ENCODE assay signal across 22 cellular contexts in the genomic region with DNA sequence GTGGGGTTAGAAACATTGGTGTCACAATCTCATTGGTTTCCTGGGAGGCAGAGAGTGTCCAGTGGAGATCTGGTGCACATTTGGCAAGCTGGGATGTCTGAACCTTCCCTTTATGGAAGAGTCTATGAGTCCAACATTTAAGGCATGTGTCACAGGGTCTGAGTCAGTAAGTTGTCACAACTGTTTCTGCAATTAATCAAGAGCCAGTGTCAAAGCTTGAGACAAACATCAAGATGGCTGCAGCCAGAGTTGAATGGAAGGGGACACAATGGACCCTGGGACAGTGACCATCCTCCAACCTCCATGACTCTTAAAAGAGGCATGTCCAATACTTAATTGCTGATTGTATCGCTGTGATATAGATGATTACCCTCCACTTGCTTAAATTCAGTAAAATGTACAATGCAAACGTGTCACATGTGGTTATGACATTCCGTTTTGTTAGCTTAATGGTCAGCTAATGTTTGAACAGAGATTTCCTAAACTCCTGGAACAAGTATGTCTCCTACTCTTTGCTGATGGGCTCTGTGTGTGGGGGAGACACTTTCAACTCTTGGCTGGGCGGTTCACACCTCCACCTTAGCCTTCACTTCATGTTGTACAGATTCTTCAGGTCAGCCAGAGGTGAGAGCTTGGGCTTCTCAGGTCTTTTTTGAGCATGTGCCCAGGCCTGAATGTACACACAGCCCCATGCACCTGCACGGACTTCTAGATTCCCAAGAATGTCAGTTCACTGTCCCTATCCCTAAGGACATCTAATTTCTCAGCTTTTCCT.
DNase-seq lines count a peak whose midpoint lies in the region; ATAC-seq, FAIRE-seq and TF ChIP-seq lines count a peak whose summit lies in the region.
"Had no signal": no experiment of that assay in that cellular context is flagged by ENCODE, and none has a peak within 500 bp of the region (broad histone marks: within the 10 kb centered on the region; RNA-seq: fewer than 3 reads in every experiment).

No MANE protein-coding gene starts in this region.

- peaks cover 24% of the 10 kb centered on the region for H3K27me3 Mint-ChIP-seq in osteocyte (ENCODE audit: unreplicated experiment)
- peaks cover 2% of the 10 kb centered on the region for H3K27me3 Mint-ChIP-seq in activated T-cell treated with anti-CD3 and anti-CD28 coated beads, Interleukin-2, amount 50 U/mL, for 4 hours (ENCODE audit: low read depth)

- H3K4me3 ChIP-seq in A549: no peak overlapping the region
- no peak overlapping the region for H3K4me3 ChIP-seq in bronchial epithelial cell (ENCODE audit: low read depth, low read length)
- H3K4me3 ChIP-seq: GM12878, K562, SK-N-MC had no signal

- FAIRE-seq in A549 (lab: Jason Lieb, UNC): no peak
- peak; percentile 60 for FAIRE-seq in bronchial epithelial cell (lab: Jason Lieb, UNC)
- FAIRE-seq: GM12878, K562, RCC 7860 had no signal

- CTCF ChIA-PET in A549 (lab: Yijun Ruan, JAX): interaction anchor here (1.5 kb wide), 1 partner anchor 13 kb away, joined by 3 read pairs; no protein-coding TSS in a partner anchor

- POLR2A ChIA-PET in A549 (lab: Yijun Ruan, JAX): no interaction called here

- no peaks in the 10 kb centered on the region for H3K36me3 ChIP-seq in bronchial epithelial cell (ENCODE audit: control insufficient read depth, insufficient read depth, low read length)

- ATAC-seq in A549: no peak; a peak in 1 of 6 replicates
- no peak for ATAC-seq in activated T-cell treated with anti-CD3 and anti-CD28 coated beads, Interleukin-2, amount 50 U/mL, for 4 hours
- ATAC-seq: GM12878, K562 had no signal

- no peaks in the 10 kb centered on the region for H3K27me3 ChIP-seq in bronchial epithelial cell (ENCODE audit: control insufficient read depth, insufficient read depth, low read length)

- H3K9me3 Mint-ChIP-seq in osteocyte (ENCODE audit: unreplicated experiment): peaks cover 10% of the 10 kb centered on the region
- H3K9me3 Mint-ChIP-seq in activated T-cell treated with anti-CD3 and anti-CD28 coated beads, Interleukin-2, amount 50 U/mL, for 4 hours: peaks cover 10% of the 10 kb centered on the region

- H3K4me1 Mint-ChIP-seq in osteocyte (ENCODE audit: unreplicated experiment): no peaks in the 10 kb centered on the region
- H3K4me1 Mint-ChIP-seq in activated T-cell treated with anti-CD3 and anti-CD28 coated beads, Interleukin-2, amount 50 U/mL, for 4 hours (ENCODE audit: low read depth): no peaks in the 10 kb centered on the region
- H3K4me1 Mint-ChIP-seq: CD4-positive, CD25-positive, alpha-beta regulatory T cell had no signal

- peak overlapping the region; percentile 36 for H3K4me2 ChIP-seq in A549

- no peak for TF ChIP-seq RAD21 in A549 (conservative IDR thresholded peaks at IDR 0.05 in 1 of 2, IDR thresholded peaks at IDR 0.05 in 1 of 2)

- H3K27ac Mint-ChIP-seq in osteocyte (ENCODE audit: unreplicated experiment): no peak overlapping the region
- H3K27ac Mint-ChIP-seq: CD4-positive, CD25-positive, alpha-beta regulatory T cell; HFFc6 had no signal

- H3K27ac ChIP-seq in A549: no peak overlapping the region
- H3K27ac ChIP-seq: SK-N-MC had no signal

- WGBS in A549 (ENCODE audit: missing lambda C conversion rate): 1% methylated on average over 5 of the region's 5 CpGs

- no peak for TF ChIP-seq POLR2A in A549 (IDR thresholded peaks at IDR 0.05; ENCODE audit: low read length)

- TF ChIP-seq CTCF in A549 (IDR thresholded peaks at IDR 0.05): no peak
- TF ChIP-seq CTCF in bronchial epithelial cell (IDR thresholded peaks at IDR 0.05; ENCODE audit: insufficient read depth, low read length, severe bottlenecking): no peak
- no peak for TF ChIP-seq CTCF in osteocyte (IDR thresholded peaks at IDR 0.05)

- no peak for DNase-seq in A549 (ENCODE audit: low read depth in 1 of 2, low spot score in 1 of 2)
- DNase-seq in HuH-7.5 (ENCODE audit: low spot score): peak; percentile 41
- no peak for DNase-seq in bronchial epithelial cell (ENCODE audit: low read depth)
- peak; percentile 48 for DNase-seq in osteocyte (ENCODE audit: extremely low spot score, unreplicated experiment)
- no peak for DNase-seq in NCI-H2107 (lab: John Stamatoyannopoulos, UW)
- no peak for DNase-seq in NCI-H128 (lab: John Stamatoyannopoulos, UW; ENCODE audit: unreplicated experiment)
- no peak for DNase-seq in activated T-cell treated with anti-CD3 and anti-CD28 coated beads, Interleukin-2, amount 50 U/mL, for 4 hours
- DNase-seq: CD4-positive, CD25-positive, alpha-beta regulatory T cell; DND-41; H9; HFFc6; NCI-H1105; NCI-H1694; NCI-H2081; NCI-H2171 treated with DMSO at 0.1 percent for 48 hours; NCI-H524 treated with DMSO at 0.1 percent for 48 hours; Right ventricle myocardium superior; SW 1271 had no signal

- peaks cover 12% of the 10 kb centered on the region; the same call in 2 of the 3 replicates for H3K9me3 ChIP-seq in A549

- H3K36me3 Mint-ChIP-seq in osteocyte (ENCODE audit: unreplicated experiment): no peaks in the 10 kb centered on the region
- H3K36me3 Mint-ChIP-seq in activated T-cell treated with anti-CD3 and anti-CD28 coated beads, Interleukin-2, amount 50 U/mL, for 4 hours (ENCODE audit: insufficient read depth): no peaks in the 10 kb centered on the region
- H3K36me3 Mint-ChIP-seq: CD4-positive, CD25-positive, alpha-beta regulatory T cell had no signal

- no peak for TF ChIP-seq EP300 in A549 (IDR thresholded peaks at IDR 0.05)

- no peak overlapping the region for H3K4me3 Mint-ChIP-seq in osteocyte (ENCODE audit: unreplicated experiment)
- H3K4me3 Mint-ChIP-seq in activated T-cell treated with anti-CD3 and anti-CD28 coated beads, Interleukin-2, amount 50 U/mL, for 4 hours: no peak overlapping the region
- H3K4me3 Mint-ChIP-seq: CD4-positive, CD25-positive, alpha-beta regulatory T cell; H9; HFFc6 had no signal

- H3K4me1 ChIP-seq in A549: no peaks in the 10 kb centered on the region

TF ChIP-seq in A549, 52 proteins besides CTCF, POLR2A, EP300 and RAD21:
- no peak for TF ChIP-seq PHF8 (IDR thresholded peaks at IDR 0.05; ENCODE audit: borderline replicate concordance, low read depth)
- TF ChIP-seq, protein P1, sequence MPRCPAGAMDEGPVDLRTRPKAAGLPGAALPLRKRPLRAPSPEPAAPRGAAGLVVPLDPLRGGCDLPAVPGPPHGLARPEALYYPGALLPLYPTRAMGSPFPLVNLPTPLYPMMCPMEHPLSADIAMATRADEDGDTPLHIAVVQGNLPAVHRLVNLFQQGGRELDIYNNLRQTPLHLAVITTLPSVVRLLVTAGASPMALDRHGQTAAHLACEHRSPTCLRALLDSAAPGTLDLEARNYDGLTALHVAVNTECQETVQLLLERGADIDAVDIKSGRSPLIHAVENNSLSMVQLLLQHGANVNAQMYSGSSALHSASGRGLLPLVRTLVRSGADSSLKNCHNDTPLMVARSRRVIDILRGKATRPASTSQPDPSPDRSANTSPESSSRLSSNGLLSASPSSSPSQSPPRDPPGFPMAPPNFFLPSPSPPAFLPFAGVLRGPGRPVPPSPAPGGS (IDR thresholded peaks at IDR 0.05): no peak
- no peak for TF ChIP-seq RFX5 (IDR thresholded peaks at IDR 0.05)
- no peak for TF ChIP-seq POLR2AphosphoS2 (conservative IDR thresholded peaks at IDR 0.05; ENCODE audit: low read length)
- no peak for TF ChIP-seq FOSB (CRISPR knock-in tag; IDR thresholded peaks at IDR 0.05)
- TF ChIP-seq HOXA7 (CRISPR knock-in tag; IDR thresholded peaks at IDR 0.05): no peak
- TF ChIP-seq, protein P2, sequence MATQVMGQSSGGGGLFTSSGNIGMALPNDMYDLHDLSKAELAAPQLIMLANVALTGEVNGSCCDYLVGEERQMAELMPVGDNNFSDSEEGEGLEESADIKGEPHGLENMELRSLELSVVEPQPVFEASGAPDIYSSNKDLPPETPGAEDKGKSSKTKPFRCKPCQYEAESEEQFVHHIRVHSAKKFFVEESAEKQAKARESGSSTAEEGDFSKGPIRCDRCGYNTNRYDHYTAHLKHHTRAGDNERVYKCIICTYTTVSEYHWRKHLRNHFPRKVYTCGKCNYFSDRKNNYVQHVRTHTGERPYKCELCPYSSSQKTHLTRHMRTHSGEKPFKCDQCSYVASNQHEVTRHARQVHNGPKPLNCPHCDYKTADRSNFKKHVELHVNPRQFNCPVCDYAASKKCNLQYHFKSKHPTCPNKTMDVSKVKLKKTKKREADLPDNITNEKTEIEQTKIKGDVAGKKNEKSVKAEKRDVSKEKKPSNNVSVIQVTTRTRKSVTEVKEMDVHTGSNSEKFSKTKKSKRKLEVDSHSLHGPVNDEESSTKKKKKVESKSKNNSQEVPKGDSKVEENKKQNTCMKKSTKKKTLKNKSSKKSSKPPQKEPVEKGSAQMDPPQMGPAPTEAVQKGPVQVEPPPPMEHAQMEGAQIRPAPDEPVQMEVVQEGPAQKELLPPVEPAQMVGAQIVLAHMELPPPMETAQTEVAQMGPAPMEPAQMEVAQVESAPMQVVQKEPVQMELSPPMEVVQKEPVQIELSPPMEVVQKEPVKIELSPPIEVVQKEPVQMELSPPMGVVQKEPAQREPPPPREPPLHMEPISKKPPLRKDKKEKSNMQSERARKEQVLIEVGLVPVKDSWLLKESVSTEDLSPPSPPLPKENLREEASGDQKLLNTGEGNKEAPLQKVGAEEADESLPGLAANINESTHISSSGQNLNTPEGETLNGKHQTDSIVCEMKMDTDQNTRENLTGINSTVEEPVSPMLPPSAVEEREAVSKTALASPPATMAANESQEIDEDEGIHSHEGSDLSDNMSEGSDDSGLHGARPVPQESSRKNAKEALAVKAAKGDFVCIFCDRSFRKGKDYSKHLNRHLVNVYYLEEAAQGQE (IDR thresholded peaks at IDR 0.05): no peak
- no peak for TF ChIP-seq CHD2 (IDR thresholded peaks at IDR 0.05; ENCODE audit: low read length, partially characterized antibody)
- TF ChIP-seq, protein P3, sequence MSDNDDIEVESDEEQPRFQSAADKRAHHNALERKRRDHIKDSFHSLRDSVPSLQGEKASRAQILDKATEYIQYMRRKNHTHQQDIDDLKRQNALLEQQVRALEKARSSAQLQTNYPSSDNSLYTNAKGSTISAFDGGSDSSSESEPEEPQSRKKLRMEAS (IDR thresholded peaks at IDR 0.05): no peak
- TF ChIP-seq EHF (CRISPR knock-in tag; IDR thresholded peaks at IDR 0.05): no peak
- TF ChIP-seq RARB (CRISPR knock-in tag; IDR thresholded peaks at IDR 0.05): no peak
- no peak for TF ChIP-seq ZSCAN20 (CRISPR knock-in tag; IDR thresholded peaks at IDR 0.05)
- no peak for TF ChIP-seq SMC3 (IDR thresholded peaks at IDR 0.05)
- no peak for TF ChIP-seq GATA3 (IDR thresholded peaks at IDR 0.05; ENCODE audit: borderline replicate concordance)
- TF ChIP-seq ZFP36 (IDR thresholded peaks at IDR 0.05; ENCODE audit: borderline replicate concordance, partially characterized antibody): no peak

Comparison
In these comparisons a context has a peak if more than half of its experiments do, and no peak if none do; other contexts are left out.
1. DNase-seq: peak in HuH-7.5 (single experiment) and osteocyte (single experiment); none in A549 (0 of 2), bronchial epithelial cell (single experiment), NCI-H2107 (single experiment), NCI-H128 (single experiment) and activated T-cell treated with anti-CD3 and anti-CD28 coated beads, Interleukin-2, amount 50 U/mL, for 4 hours (single experiment).